ENCODE assay signal across 31 cellular contexts in genomic region chr1:35401072-35401471, GRCh38.
"Had no signal": no experiment of that assay in that cellular context is flagged by ENCODE, and none has a peak within 500 bp of the region (broad histone marks: within the 10 kb centered on the region; RNA-seq: fewer than 3 reads in every experiment).

No MANE protein-coding gene starts in this region.

- H3K9me3 ChIP-seq: ovary, psoas muscle, spleen, suprapubic skin, testis, tibial artery, transverse colon, upper lobe of right lung, uterus had no signal

- H3K9me3 Mint-ChIP-seq: naive thymus-derived CD4-positive, alpha-beta T cell; natural killer cell; neural progenitor cell; stimulated activated memory B cell treated with anti-CD40 and anti-IgM and Interleukin-4, amounts not matched to agents 10 μg/mL and 1 μg/mL and 100 μg/mL, for 72 hours; stimulated activated naive CD8-positive, alpha-beta T cell treated with anti-CD3 and anti-CD28 coated beads, Interleukin-15, amount 100 ng/mL, for 72 hours; type B pancreatic cell had no signal

- H3K36me3 ChIP-seq: ovary, uterus had no signal

- H3K27me3 ChIP-seq: neural progenitor cell, ovary, spleen, suprapubic skin, testis, tibial artery, transverse colon, upper lobe of right lung, uterus had no signal

- DNase-seq: naive thymus-derived CD4-positive, alpha-beta T cell; natural killer cell; occipital lobe; ovary; posterior cingulate gyrus; psoas muscle; right cardiac atrium; spleen; stimulated activated CD4-positive, alpha-beta T cell treated with anti-CD3 and anti-CD28 coated beads, Interleukin-12 subunit alpha, Interleukin-12 subunit beta, amount 100 ng/mL, for 4 hours; stimulated activated CD4-positive, alpha-beta T cell treated with anti-CD3 and anti-CD28 coated beads, Interleukin-1b, Interleukin-23, amount 100 ng/mL, for 48 hours; stimulated activated CD4-positive, alpha-beta T cell treated with anti-CD3 and anti-CD28 coated beads, Interleukin-4, amount 100 ng/mL, for 1 hour; stimulated activated CD4-positive, alpha-beta T cell treated with anti-CD3 and anti-CD28 coated beads, Interleukin-4, amount 100 ng/mL, for 4 hours; stimulated activated CD8-positive, alpha-beta memory T cell treated with anti-CD3 and anti-CD28 coated beads, Interleukin-4, amount 100 ng/mL, for 48 hours; stimulated activated naive CD4-positive, alpha-beta T cell; stimulated activated naive CD8-positive, alpha-beta T cell treated with anti-CD3 and anti-CD28 coated beads, Interleukin-15, amount 100 ng/mL, for 72 hours; substantia nigra; testis; tibial artery; transverse colon; upper lobe of right lung; uterus had no signal

- H3K27me3 Mint-ChIP-seq: naive thymus-derived CD4-positive, alpha-beta T cell; progenitor cell of endocrine pancreas; stimulated activated memory B cell treated with anti-CD40 and anti-IgM and Interleukin-4, amounts not matched to agents 10 μg/mL and 1 μg/mL and 100 μg/mL, for 72 hours; stimulated activated naive CD8-positive, alpha-beta T cell treated with anti-CD3 and anti-CD28 coated beads, Interleukin-15, amount 100 ng/mL, for 72 hours; type B pancreatic cell had no signal

- H3K4me2 ChIP-seq: neural progenitor cell, smooth muscle cell had no signal

- H3K27ac Mint-ChIP-seq: natural killer cell; nephron; neural progenitor cell; progenitor cell of endocrine pancreas; stimulated activated memory B cell treated with anti-CD40 and anti-IgM and Interleukin-4, amounts not matched to agents 10 μg/mL and 1 μg/mL and 100 μg/mL, for 72 hours; stimulated activated naive CD8-positive, alpha-beta T cell treated with anti-CD3 and anti-CD28 coated beads, Interleukin-15, amount 100 ng/mL, for 72 hours; type B pancreatic cell had no signal

- H3K4me1 ChIP-seq: neural progenitor cell, parathyroid adenoma, psoas muscle, spleen, suprapubic skin, testis, tibial artery, transverse colon, upper lobe of right lung, uterus had no signal

- H3K79me2 ChIP-seq: parathyroid adenoma had no signal

- H2AFZ ChIP-seq: neural progenitor cell, parathyroid adenoma had no signal

- H3K27ac ChIP-seq: neural progenitor cell, ovary, parathyroid adenoma, psoas muscle, skin epidermis, spleen, suprapubic skin, testis, tibial artery, transverse colon, upper lobe of right lung, uterus had no signal

- H3K4me3 Mint-ChIP-seq: naive thymus-derived CD4-positive, alpha-beta T cell; natural killer cell; nephron; neural progenitor cell; stimulated activated memory B cell treated with anti-CD40 and anti-IgM and Interleukin-4, amounts not matched to agents 10 μg/mL and 1 μg/mL and 100 μg/mL, for 72 hours; stimulated activated naive CD8-positive, alpha-beta T cell treated with anti-CD3 and anti-CD28 coated beads, Interleukin-15, amount 100 ng/mL, for 72 hours; type B pancreatic cell had no signal

- H3K4me1 Mint-ChIP-seq: natural killer cell; nephron; neural progenitor cell; stimulated activated memory B cell treated with anti-CD40 and anti-IgM and Interleukin-4, amounts not matched to agents 10 μg/mL and 1 μg/mL and 100 μg/mL, for 72 hours had no signal

- H3K9ac ChIP-seq: neural progenitor cell, parathyroid adenoma had no signal

- ATAC-seq: naive thymus-derived CD4-positive, alpha-beta T cell; natural killer cell; psoas muscle; right cardiac atrium; sciatic nerve; stimulated activated memory B cell treated with anti-CD40 and anti-IgM and Interleukin-4, amounts not matched to agents 10 μg/mL and 1 μg/mL and 100 μg/mL, for 72 hours; stimulated activated naive CD8-positive, alpha-beta T cell treated with anti-CD3 and anti-CD28 coated beads, Interleukin-15, amount 100 ng/mL, for 72 hours; upper lobe of right lung had no signal

- H3K4me3 ChIP-seq: neural progenitor cell, ovary, psoas muscle, skin epidermis, smooth muscle cell, spleen, suprapubic skin, testis, tibial artery, transverse colon, upper lobe of right lung, uterus had no signal
